1 cellular context compared by ENCODE assay signal in genomic region chr9:113387560-113388230, GRCh38.
TF ChIP-seq lines count a peak whose summit lies in the region.

No MANE protein-coding gene starts in this region.

TF ChIP-seq in A549, 52 proteins besides CTCF, POLR2A, EP300 and RAD21 (continued from another document):
- TF ChIP-seq, protein P1, sequence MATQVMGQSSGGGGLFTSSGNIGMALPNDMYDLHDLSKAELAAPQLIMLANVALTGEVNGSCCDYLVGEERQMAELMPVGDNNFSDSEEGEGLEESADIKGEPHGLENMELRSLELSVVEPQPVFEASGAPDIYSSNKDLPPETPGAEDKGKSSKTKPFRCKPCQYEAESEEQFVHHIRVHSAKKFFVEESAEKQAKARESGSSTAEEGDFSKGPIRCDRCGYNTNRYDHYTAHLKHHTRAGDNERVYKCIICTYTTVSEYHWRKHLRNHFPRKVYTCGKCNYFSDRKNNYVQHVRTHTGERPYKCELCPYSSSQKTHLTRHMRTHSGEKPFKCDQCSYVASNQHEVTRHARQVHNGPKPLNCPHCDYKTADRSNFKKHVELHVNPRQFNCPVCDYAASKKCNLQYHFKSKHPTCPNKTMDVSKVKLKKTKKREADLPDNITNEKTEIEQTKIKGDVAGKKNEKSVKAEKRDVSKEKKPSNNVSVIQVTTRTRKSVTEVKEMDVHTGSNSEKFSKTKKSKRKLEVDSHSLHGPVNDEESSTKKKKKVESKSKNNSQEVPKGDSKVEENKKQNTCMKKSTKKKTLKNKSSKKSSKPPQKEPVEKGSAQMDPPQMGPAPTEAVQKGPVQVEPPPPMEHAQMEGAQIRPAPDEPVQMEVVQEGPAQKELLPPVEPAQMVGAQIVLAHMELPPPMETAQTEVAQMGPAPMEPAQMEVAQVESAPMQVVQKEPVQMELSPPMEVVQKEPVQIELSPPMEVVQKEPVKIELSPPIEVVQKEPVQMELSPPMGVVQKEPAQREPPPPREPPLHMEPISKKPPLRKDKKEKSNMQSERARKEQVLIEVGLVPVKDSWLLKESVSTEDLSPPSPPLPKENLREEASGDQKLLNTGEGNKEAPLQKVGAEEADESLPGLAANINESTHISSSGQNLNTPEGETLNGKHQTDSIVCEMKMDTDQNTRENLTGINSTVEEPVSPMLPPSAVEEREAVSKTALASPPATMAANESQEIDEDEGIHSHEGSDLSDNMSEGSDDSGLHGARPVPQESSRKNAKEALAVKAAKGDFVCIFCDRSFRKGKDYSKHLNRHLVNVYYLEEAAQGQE (IDR thresholded peaks at IDR 0.05), result no peak
- no peak for TF ChIP-seq KDM5A (IDR thresholded peaks at IDR 0.05)
- no peak for TF ChIP-seq EHF (CRISPR knock-in tag; IDR thresholded peaks at IDR 0.05)
- TF ChIP-seq, protein P2, sequence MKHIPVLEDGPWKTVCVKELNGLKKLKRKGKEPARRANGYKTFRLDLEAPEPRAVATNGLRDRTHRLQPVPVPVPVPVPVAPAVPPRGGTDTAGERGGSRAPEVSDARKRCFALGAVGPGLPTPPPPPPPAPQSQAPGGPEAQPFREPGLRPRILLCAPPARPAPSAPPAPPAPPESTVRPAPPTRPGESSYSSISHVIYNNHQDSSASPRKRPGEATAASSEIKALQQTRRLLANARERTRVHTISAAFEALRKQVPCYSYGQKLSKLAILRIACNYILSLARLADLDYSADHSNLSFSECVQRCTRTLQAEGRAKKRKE (CRISPR knock-in tag; IDR thresholded peaks at IDR 0.05; ENCODE audit: low read depth), result no peak
- TF ChIP-seq HOXA7 (CRISPR knock-in tag; IDR thresholded peaks at IDR 0.05), result no peak
- TF ChIP-seq, protein P3, sequence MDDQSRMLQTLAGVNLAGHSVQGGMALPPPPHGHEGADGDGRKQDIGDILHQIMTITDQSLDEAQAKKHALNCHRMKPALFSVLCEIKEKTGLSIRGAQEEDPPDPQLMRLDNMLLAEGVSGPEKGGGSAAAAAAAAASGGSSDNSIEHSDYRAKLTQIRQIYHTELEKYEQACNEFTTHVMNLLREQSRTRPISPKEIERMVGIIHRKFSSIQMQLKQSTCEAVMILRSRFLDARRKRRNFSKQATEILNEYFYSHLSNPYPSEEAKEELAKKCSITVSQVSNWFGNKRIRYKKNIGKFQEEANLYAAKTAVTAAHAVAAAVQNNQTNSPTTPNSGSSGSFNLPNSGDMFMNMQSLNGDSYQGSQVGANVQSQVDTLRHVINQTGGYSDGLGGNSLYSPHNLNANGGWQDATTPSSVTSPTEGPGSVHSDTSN (IDR thresholded peaks at IDR 0.05), result no peak
- TF ChIP-seq CBX8 (IDR thresholded peaks at IDR 0.05), result no peak
- TF ChIP-seq, protein P4, sequence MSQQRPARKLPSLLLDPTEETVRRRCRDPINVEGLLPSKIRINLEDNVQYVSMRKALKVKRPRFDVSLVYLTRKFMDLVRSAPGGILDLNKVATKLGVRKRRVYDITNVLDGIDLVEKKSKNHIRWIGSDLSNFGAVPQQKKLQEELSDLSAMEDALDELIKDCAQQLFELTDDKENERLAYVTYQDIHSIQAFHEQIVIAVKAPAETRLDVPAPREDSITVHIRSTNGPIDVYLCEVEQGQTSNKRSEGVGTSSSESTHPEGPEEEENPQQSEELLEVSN (IDR thresholded peaks at IDR 0.05; ENCODE audit: borderline replicate concordance, low read depth), result no peak
- no peak for TF ChIP-seq CBX2 (IDR thresholded peaks at IDR 0.05; ENCODE audit: borderline replicate concordance, low read depth)
- TF ChIP-seq TP53 (CRISPR knock-in tag; IDR thresholded peaks at IDR 0.05), result no peak
- no peak for TF ChIP-seq MAZ (IDR thresholded peaks at IDR 0.05; ENCODE audit: borderline replicate concordance, low read depth, low read length)
- TF ChIP-seq HMGXB4 (CRISPR knock-in tag; IDR thresholded peaks at IDR 0.05; ENCODE audit: borderline replicate concordance), result no peak
- no peak for TF ChIP-seq JUNB (IDR thresholded peaks at IDR 0.05)
- no peak for TF ChIP-seq NFE2L2 (conservative IDR thresholded peaks at IDR 0.05; ENCODE audit: low read length)
- TF ChIP-seq FOXS1 (CRISPR knock-in tag; IDR thresholded peaks at IDR 0.05), result no peak
